ENCODE assay signal across 8 cellular contexts in genomic region chr3:23916886-23917815, GRCh38. TPM values are rescaled to one million over a fixed set of nuclear protein-coding genes. Genes with fewer than 3 reads are reported as not detected.
A peak's percentile ranks its signal among the peaks of the same experiment; 100 is the strongest.
DNase-seq lines count a peak whose midpoint lies in the region; TF ChIP-seq lines count a peak whose summit lies in the region.

Gene NKIRAS1, minus strand, starts transcription at chr3:23916990. Its CDS starts 6,086 bp downstream, at chr3:23910904.
Gene RPL15, plus strand, starts transcription at chr3:23917132. Its CDS starts 728 bp downstream, at chr3:23917860.

- H3K27ac Mint-ChIP-seq in neural progenitor cell = peak within 1 kb of the TSS; percentile 98

- in situ Hi-C loops in G401 (cut with HindIII; ENCODE audit: low sequenced_read_pairs) = no loop called here

- H3K36me3 ChIP-seq in H7 (replicated peaks; ENCODE audit: control insufficient read depth, insufficient read depth, low read length) (peaks cover 13% of the 10 kb centered on the region), neural progenitor cell (peaks cover 19% of the 10 kb centered on the region)

- DNase-seq in G401 (ENCODE audit: low spot score) (peak; percentile 97), H7 (peak; percentile 95), M059J (ENCODE audit: low read depth) (peak; percentile 94), SHP77 (lab: John Stamatoyannopoulos, UW) (peak; percentile 94), activated gamma-delta T cell treated with Interleukin-2 at 50 U/mL for 16 hours (peak; percentile 97), foreskin fibroblast (peak; percentile 96 to 99), neural progenitor cell (ENCODE audit: low spot score) (peak; percentile 99), stromal cell of bone marrow (ENCODE audit: low read depth) (peak; percentile 94)

- H3K79me2 ChIP-seq in neural progenitor cell (ENCODE audit: low read depth) = peaks cover 78% of the 10 kb centered on the region

- peaks cover 47% of the 10 kb centered on the region for H4K20me1 ChIP-seq in neural progenitor cell (ENCODE audit: low read depth)

- H3K27ac ChIP-seq in neural progenitor cell = peak within 1 kb of the TSS; percentile 49

- peak; percentile 37 for TF ChIP-seq CTCF in foreskin fibroblast (IDR thresholded peaks at IDR 0.05; ENCODE audit: low read depth, low read length)
- peak; percentile 44 for TF ChIP-seq CTCF in neural progenitor cell (IDR thresholded peaks at IDR 0.05)

- peak within 1 kb of the TSS; percentile 99 for H3K4me3 Mint-ChIP-seq in neural progenitor cell

- H3K27me3 Mint-ChIP-seq in neural progenitor cell (ENCODE audit: insufficient read depth, low read depth) = peaks cover 2% of the 10 kb centered on the region

- H3K9me3 ChIP-seq in neural progenitor cell (ENCODE audit: low read depth) = no peaks in the 10 kb centered on the region

- peak within 1 kb of the TSS; percentile 59 for H2AFZ ChIP-seq in neural progenitor cell (replicated peaks)

- H3K27me3 ChIP-seq in H7 (ENCODE audit: control insufficient read depth, insufficient read depth, low read length) (no peaks in the 10 kb centered on the region), neural progenitor cell (no peaks in the 10 kb centered on the region)

- H3F3A ChIP-seq in neural progenitor cell (ENCODE audit: low read depth) = peaks cover 43% of the 10 kb centered on the region

- H3K9me3 Mint-ChIP-seq in neural progenitor cell = peaks cover 3% of the 10 kb centered on the region

- H3K4me2 ChIP-seq in neural progenitor cell = peak within 1 kb of the TSS; percentile 99

- H3K36me3 Mint-ChIP-seq in neural progenitor cell = peaks cover 39% of the 10 kb centered on the region

- peak within 1 kb of the TSS; percentile 98 for H3K9ac ChIP-seq in neural progenitor cell

- H3K4me1 ChIP-seq in neural progenitor cell = peaks cover 21% of the 10 kb centered on the region

- H3K4me3 ChIP-seq in H7 (ENCODE audit: insufficient read depth, low read depth, low read length) = peak within 1 kb of the TSS; percentile 95
- H3K4me3 ChIP-seq in foreskin fibroblast (ENCODE audit: low read depth in 1 of 2, low read length in 2 of 2) = peak within 1 kb of the TSS; percentile 76 to 92
- peak within 1 kb of the TSS; percentile 88 for H3K4me3 ChIP-seq in neural progenitor cell

- H3K4me1 Mint-ChIP-seq in neural progenitor cell = peaks cover 41% of the 10 kb centered on the region

RNA-seq across cellular contexts. Expression of gene NKIRAS1, which starts in this region (rescaled TPM):
- 15.0 and 20.1 TPM in 2 replicates for total RNA-seq in G401 (2014; rRNA removed; shearing (Covaris generic))
- total RNA-seq in H7 (2014; rRNA removed; shearing (Covaris generic)) = 7.8 and 9.6 TPM in 2 replicates
- 8.8 and 11.9 TPM in 2 replicates for total RNA-seq in M059J (2014; rRNA removed; shearing (Covaris generic))
- total RNA-seq in neural progenitor cell (ENCODE audit: low replicate concordance) = 17.3 and 30.9 TPM in 2 replicates

RNA-seq across cellular contexts. Expression of gene RPL15, which starts in this region (rescaled TPM):
- 5,783 and 6,412 TPM in 2 replicates for total RNA-seq in G401 (2014; rRNA removed; shearing (Covaris generic))
- total RNA-seq in H7 (2014; rRNA removed; shearing (Covaris generic)) = 2,757 and 2,781 TPM in 2 replicates
- total RNA-seq in M059J (2014; rRNA removed; shearing (Covaris generic)) = 1,600 and 2,297 TPM in 2 replicates
- total RNA-seq in neural progenitor cell (ENCODE audit: low replicate concordance) = 5,928 and 7,186 TPM in 2 replicates

Comparison
In these comparisons a context has a peak if more than half of its experiments do, and no peak if none do; other contexts are left out.
1. Peak in every context shown above with its lines: DNase-seq, H3K4me3 ChIP-seq and H3K27ac ChIP-seq.